21 cellular contexts compared by ENCODE assay signal in genomic region chr17:67069591-67070136, GRCh38. TPM values are rescaled to one million over a fixed set of nuclear protein-coding genes. Genes with fewer than 3 reads are reported as not detected.
DNase-seq lines count a peak whose midpoint lies in the region; ATAC-seq, FAIRE-seq and TF ChIP-seq lines count a peak whose summit lies in the region.
"Had no signal": no experiment of that assay in that cellular context is flagged by ENCODE, and none has a peak within 500 bp of the region (broad histone marks: within the 10 kb centered on the region; RNA-seq: fewer than 3 reads in every experiment).

No MANE protein-coding gene starts in this region.

- WGBS in A549 (ENCODE audit: missing lambda C conversion rate), result 95% methylated on average over 5 of the region's 5 CpGs
- WGBS in IMR-90 (ENCODE audit: extremely low coverage in 2 of 2, insufficient read length in 1 of 2), 2 experiments, result no CpG with 5 or more reads among the region's 5 CpGs
- WGBS in K562 (ENCODE audit: insufficient coverage, low coverage, missing lambda C conversion rate), result 73% methylated on average over 5 of the region's 5 CpGs

- H4K5ac ChIP-seq in IMR-90 (ENCODE audit: low read depth, low read length), result no peak overlapping the region

- no peaks in the 10 kb centered on the region for H3K79me2 ChIP-seq in K562 (ENCODE audit: control insufficient read depth, insufficient read depth, low read length)

- BruUV-seq in IMR-90 (replicated peaks; lab: Mats Ljungman, UMichigan) (no TSS peak), K562 (replicated peaks; lab: Mats Ljungman, UMichigan) (no TSS peak)

- H3K27me3 ChIP-seq in IMR-90 (ENCODE audit: control insufficient read depth, insufficient read depth, low read length) (no peaks in the 10 kb centered on the region), K562 (ENCODE audit: control insufficient read depth in 2 of 2, insufficient read depth in 2 of 2, low read length in 2 of 2) (no peaks in the 10 kb centered on the region)
- H3K27me3 ChIP-seq: BE2C; BLaER1 treated with 17β-estradiol and CSF1 and Interleukin-3, amounts not matched to agents 10 nM and 100 nM had no signal

- H2AFZ ChIP-seq in IMR-90 (replicated peaks; ENCODE audit: low read length, poor library complexity), result no peak overlapping the region
- H2AFZ ChIP-seq in K562 (ENCODE audit: low read depth, low read length), result no peak overlapping the region

- no peaks in the 10 kb centered on the region for H3K9me3 Mint-ChIP-seq in activated CD4-positive, alpha-beta memory T cell treated with anti-CD3 and anti-CD28 coated beads for 36 hours
- H3K9me3 Mint-ChIP-seq: CD14-positive monocyte; CD4-positive, alpha-beta T cell had no signal

- H3K9ac ChIP-seq in IMR-90 (ENCODE audit: low read depth, low read length), result no peak overlapping the region
- H3K9ac ChIP-seq in K562 (ENCODE audit: insufficient read depth in 1 of 2, low read depth in 2 of 2, low read length in 2 of 2), result no peak overlapping the region
- H3K9ac ChIP-seq: BLaER1 treated with 17β-estradiol and CSF1 and Interleukin-3, amounts not matched to agents 10 nM and 100 nM had no signal

- no peak overlapping the region for H3K23ac ChIP-seq in IMR-90 (ENCODE audit: low read depth, low read length)

- H2BK20ac ChIP-seq in IMR-90 (ENCODE audit: low read depth, low read length), result no peak overlapping the region

- H2BK5ac ChIP-seq in IMR-90 (ENCODE audit: low read depth, low read length, poor library complexity, severe bottlenecking), result no peak overlapping the region

- H3K9me1 ChIP-seq in IMR-90 (ENCODE audit: insufficient read depth, low read length), result 0 out of 2 replicates have a peak, but pooled peaks cover 2% of the 10 kb centered on the region
- no peaks in the 10 kb centered on the region for H3K9me1 ChIP-seq in K562 (ENCODE audit: control insufficient read depth, insufficient read depth, low read length)

- peaks cover 1% of the 10 kb centered on the region for H3K36me3 Mint-ChIP-seq in activated CD4-positive, alpha-beta memory T cell treated with anti-CD3 and anti-CD28 coated beads for 36 hours

- H3K4me3 ChIP-seq in A549, result no peak overlapping the region
- no peak overlapping the region for H3K4me3 ChIP-seq in IMR-90 (ENCODE audit: insufficient read depth, low read depth, low read length)
- no peak overlapping the region for H3K4me3 ChIP-seq in K562
- H3K4me3 ChIP-seq: BLaER1 treated with 17β-estradiol and CSF1 and Interleukin-3, amounts not matched to agents 10 nM and 100 nM; GM12878; HAP-1 had no signal

- H3K56ac ChIP-seq in IMR-90 (ENCODE audit: extremely low read depth, insufficient read depth, low read length), result no peak overlapping the region

- ATAC-seq in A549 (no peak), IMR-90 (ENCODE audit: low read depth) (no peak), K562 (no peak), GM18502 (IDR thresholded peaks at IDR 0.05; ENCODE audit: poor library complexity, unreplicated experiment) (no peak)
- ATAC-seq: GM12878 had no signal

- no peaks in the 10 kb centered on the region for H3K27me3 Mint-ChIP-seq in activated CD4-positive, alpha-beta memory T cell treated with anti-CD3 and anti-CD28 coated beads for 36 hours
- H3K27me3 Mint-ChIP-seq: CD4-positive, alpha-beta T cell; CD8-positive, alpha-beta memory T cell had no signal

- H3K4me1 ChIP-seq in A549 (peaks cover 3% of the 10 kb centered on the region), IMR-90 (ENCODE audit: control insufficient read depth, insufficient read depth, low read length) (no peaks in the 10 kb centered on the region), K562 (replicated peaks in 1 of 2; ENCODE audit: control insufficient read depth in 2 of 2, insufficient read depth in 2 of 2, low read length in 2 of 2) (no peaks in the 10 kb centered on the region; a peak in 1 of 5 replicates)
- H3K4me1 ChIP-seq: BE2C; BLaER1 treated with 17β-estradiol and CSF1 and Interleukin-3, amounts not matched to agents 10 nM and 100 nM had no signal

- no peak overlapping the region for H2AK5ac ChIP-seq in IMR-90 (ENCODE audit: low read depth, low read length)

- no peaks in the 10 kb centered on the region for H3K9me3 ChIP-seq in A549
- H3K9me3 ChIP-seq in IMR-90 (ENCODE audit: control insufficient read depth, insufficient read depth, low read length), result no peaks in the 10 kb centered on the region
- H3K9me3 ChIP-seq in K562 (replicated peaks; ENCODE audit: control insufficient read depth, insufficient read depth, low read depth, low read length), result no peaks in the 10 kb centered on the region
- H3K9me3 ChIP-seq: BE2C; BLaER1 treated with 17β-estradiol and CSF1 and Interleukin-3, amounts not matched to agents 10 nM and 100 nM; HAP-1 had no signal

- no peak overlapping the region for H2BK120ac ChIP-seq in IMR-90 (ENCODE audit: low read depth, low read length)

- H2AK9ac ChIP-seq in IMR-90 (replicated peaks; ENCODE audit: low read depth, low read length, poor library complexity), result no peak overlapping the region

- H3K4ac ChIP-seq in IMR-90 (ENCODE audit: low read depth, low read length), result no peak overlapping the region

- POLR2A ChIA-PET in A549 (lab: Yijun Ruan, JAX) (no interaction called here), IMR-90 (lab: Charles Lee; ENCODE audit: unreplicated experiment) (no interaction called here), K562 (lab: Yijun Ruan, JAX) (interaction anchor here (0.6 to 1.3 kb wide), 4 partner anchors 8 to 1419 kb away, joined by 3 to 4 read pairs (median 3); partner anchors contain the start of gene CACNG1)
- POLR2A ChIA-PET in activated CD4-positive, alpha-beta memory T cell treated with anti-CD3 and anti-CD28 coated beads for 36 hours (lab: Charles Lee), result no interaction called here

- no peak for TF ChIP-seq EP300 in A549 (IDR thresholded peaks at IDR 0.05)
- no peak for TF ChIP-seq EP300 in K562 (IDR thresholded peaks at IDR 0.05; ENCODE audit: low read length)

- no peak overlapping the region for H3K18ac ChIP-seq in IMR-90 (ENCODE audit: low read depth, low read length)

- H3K27ac ChIP-seq in A549 (no peak overlapping the region), IMR-90 (ENCODE audit: insufficient read depth, low read length) (no peak overlapping the region), K562 (ENCODE audit: extremely low read depth, low read depth, low read length) (no peak overlapping the region)
- H3K27ac ChIP-seq: BLaER1 treated with 17β-estradiol and CSF1 and Interleukin-3, amounts not matched to agents 10 nM and 100 nM had no signal

- in situ Hi-C loops in IMR-90 (cut with MboI; ENCODE audit: low sequenced_read_pairs) (no loop called here), K562 (cut with MboI) (no loop called here)

- H4K91ac ChIP-seq in IMR-90 (ENCODE audit: insufficient read depth, low read depth, low read length), result no peak overlapping the region

- no peaks in the 10 kb centered on the region for H3K4me1 Mint-ChIP-seq in activated CD4-positive, alpha-beta memory T cell treated with anti-CD3 and anti-CD28 coated beads for 36 hours (ENCODE audit: low read depth)
- H3K4me1 Mint-ChIP-seq: CD14-positive monocyte had no signal

- H3K4me3 Mint-ChIP-seq in activated CD4-positive, alpha-beta memory T cell treated with anti-CD3 and anti-CD28 coated beads for 36 hours, result no peak overlapping the region
- H3K4me3 Mint-ChIP-seq: CD14-positive monocyte; CD4-positive, alpha-beta T cell; CD8-positive, alpha-beta memory T cell had no signal

- dilution Hi-C loops in IMR-90 (cut with HindIII; ENCODE audit: low sequenced_read_pairs, unreplicated experiment), result no loop called here

- H3K79me1 ChIP-seq in IMR-90 (ENCODE audit: low read depth in 1 of 2, low read length in 2 of 2), result no peaks in the 10 kb centered on the region; a peak in 1 of 4 replicates

- no peak for TF ChIP-seq RAD21 in A549 (conservative IDR thresholded peaks at IDR 0.05 in 1 of 2, IDR thresholded peaks at IDR 0.05 in 1 of 2)
- TF ChIP-seq RAD21 in IMR-90 (IDR thresholded peaks at IDR 0.05; ENCODE audit: low read length), result no peak
- no peak for TF ChIP-seq RAD21 in K562 (CRISPR knock-in tag; conservative IDR thresholded peaks at IDR 0.05 in 1 of 2, IDR thresholded peaks at IDR 0.05 in 1 of 2)

- no peak overlapping the region for H3K14ac ChIP-seq in IMR-90 (replicated peaks; ENCODE audit: low read depth, low read length)

- CTCF ChIA-PET in A549 (lab: Yijun Ruan, JAX) (interaction anchor here (1.2 to 2.1 kb wide), 2 partner anchors 9 to 170 kb away, joined by 3 to 6 read pairs; no protein-coding TSS in a partner anchor), IMR-90 (lab: Yijun Ruan, JAX) (no interaction called here), K562 (lab: Yijun Ruan, JAX; ENCODE audit: low intra/inter-chr PET ratio) (no interaction called here)
- CTCF ChIA-PET in activated CD4-positive, alpha-beta memory T cell treated with anti-CD3 and anti-CD28 coated beads for 36 hours (lab: Charles Lee), result interaction anchor here (0.7 kb wide), 1 partner anchor 283 kb away, joined by 4 read pairs; no protein-coding TSS in a partner anchor

- no peak overlapping the region for H4K8ac ChIP-seq in IMR-90 (ENCODE audit: low read depth in 2 of 2, low read length in 2 of 2)

- H3K27ac Mint-ChIP-seq in activated CD4-positive, alpha-beta memory T cell treated with anti-CD3 and anti-CD28 coated beads for 36 hours, result no peak overlapping the region
- H3K27ac Mint-ChIP-seq: CD14-positive monocyte; CD4-positive, alpha-beta T cell had no signal

- H3K36me3 ChIP-seq in IMR-90 (ENCODE audit: control insufficient read depth, insufficient read depth, low read length) (peaks cover 5% of the 10 kb centered on the region; the same call in 1 of the 2 replicates), K562 (ENCODE audit: control insufficient read depth, insufficient read depth, low read length) (no peaks in the 10 kb centered on the region)
- H3K36me3 ChIP-seq: BE2C, HAP-1 had no signal

- intact Hi-C loops in IMR-90 (cut with micrococcal nuclease) (no loop called here), K562 (cut with micrococcal nuclease) (no loop called here)
- intact Hi-C loops in activated CD4-positive, alpha-beta memory T cell treated with anti-CD3 and anti-CD28 coated beads for 36 hours (cut with micrococcal nuclease), result no loop called here

- TF ChIP-seq CTCF in A549 (IDR thresholded peaks at IDR 0.05) (no peak), IMR-90 (conservative IDR thresholded peaks at IDR 0.05; ENCODE audit: low read depth, low read length) (no peak), K562 (IDR thresholded peaks at IDR 0.05 in 2 of 3, conservative IDR thresholded peaks at IDR 0.05 in 1 of 3; ENCODE audit: insufficient read depth in 2 of 3, low read depth in 1 of 3, low read length in 3 of 3) (no peak)

- FAIRE-seq in A549 (lab: Jason Lieb, UNC) (no peak), K562 (lab: Jason Lieb, UNC) (no peak)
- FAIRE-seq: GM12878, GM18507 had no signal

- H3K4me2 ChIP-seq in A549 (no peak overlapping the region), IMR-90 (ENCODE audit: low read depth, low read length) (no peak overlapping the region), K562 (ENCODE audit: insufficient read depth, low read length) (no peak overlapping the region)
- H3K4me2 ChIP-seq: BLaER1 treated with 17β-estradiol and CSF1 and Interleukin-3, amounts not matched to agents 10 nM and 100 nM had no signal

- DNase-seq in A549 (ENCODE audit: low read depth in 1 of 2, low spot score in 1 of 2) (no peak), IMR-90 (no peak), K562 (ENCODE audit: extremely low read depth in 1 of 4, low spot score in 3 of 4) (no peak), AG08395 (ENCODE audit: low spot score) (no peak)
- no peak for DNase-seq in activated CD4-positive, alpha-beta memory T cell treated with anti-CD3 and anti-CD28 coated beads for 36 hours
- DNase-seq: 8988T; AML-193; BE2C; CD4-positive, alpha-beta T cell; CD8-positive, alpha-beta memory T cell; DMS 273 treated with DMSO at 0.1 percent for 48 hours; EL; GDM1; GOT3 had no signal

- H2BK15ac ChIP-seq in IMR-90 (ENCODE audit: low read depth, low read length), result no peak overlapping the region

- TF ChIP-seq POLR2A in A549 (IDR thresholded peaks at IDR 0.05; ENCODE audit: low read length) (no peak), IMR-90 (IDR thresholded peaks at IDR 0.05; ENCODE audit: low read depth, low read length) (no peak), K562 (conservative IDR thresholded peaks at IDR 0.05) (no peak)

- H4K20me1 ChIP-seq in IMR-90 (ENCODE audit: insufficient read depth, low read length), result no peaks in the 10 kb centered on the region
- H4K20me1 ChIP-seq in K562 (replicated peaks; ENCODE audit: control insufficient read depth, insufficient read depth, low read length), result peaks cover 8% of the 10 kb centered on the region; the same call in 1 of the 2 replicates

RNA-seq across cellular contexts. Expression of gene CACNG1, which starts 25.3 kb away (rescaled TPM):
- polyA plus RNA-seq in A549 (2011; rRNA removed) (not detected in 2 replicates), A549 (2017; fragmentation: RNase III; extraction: RNeasy Plus Mini Kit Qiagen cat#74134 plus additional on column Dnase treatment) (0.09 to 0.17 TPM (median 0.15 TPM) in 3 replicates), IMR-90 (2012; rRNA removed) (not detected in 2 replicates), K562 (2011; rRNA removed) (not detected in 2 replicates), K562 (2014; fragmentation: Illumina TruSeq; extraction: Trizol) (not detected in 2 replicates), K562 (2014; fragmentation: Nextera tagmentation; extraction: Ambion mirVana) (not detected), K562 (2014; rRNA removed) (not detected in 2 replicates)
- 0.05 and 0.06 TPM in 2 replicates for polyA plus RNA-seq in A549 (2012; cell fraction: cytosol; rRNA removed)
- 0.17 TPM in 2 replicates for polyA plus RNA-seq in A549 (2012; cell fraction: nucleus; rRNA removed)
- polyA minus RNA-seq in A549 (2011; rRNA and poly(A)+ RNA removed), result 0.19 TPM in 1 of 2 replicates, not detected in the other
- total RNA-seq in IMR-90 (2012; rRNA removed) (not detected in 2 replicates), K562 (2014; rRNA removed) (not detected in 2 replicates), K562 (2014; rRNA removed; fragmentation: Illumina TruSeq; extraction: Trizol) (not detected in 2 replicates), K562 (2015; rRNA removed; fragmentation: Illumina TruSeq; extraction: Trizol) (not detected in 2 replicates), K562 (2021) (not detected in 2 replicates)
- polyA plus RNA-seq in IMR-90 (2012; cell fraction: cytosol; rRNA removed), result not detected in 2 replicates
- polyA plus RNA-seq in IMR-90 (2012; cell fraction: nucleus; rRNA removed; ENCODE audit: low replicate concordance), result not detected in 2 replicates
- not detected in 2 replicates for total RNA-seq in K562 (2011; cell fraction: chromatin; rRNA removed; ENCODE audit: low replicate concordance)
- not detected in 2 replicates for total RNA-seq in K562 (2011; cell fraction: nucleolus; rRNA removed)
- not detected in 2 replicates for total RNA-seq in K562 (2011; cell fraction: nucleoplasm; rRNA removed)
- polyA plus RNA-seq in K562 (2011; cell fraction: cytosol; rRNA removed), result not detected in 2 replicates
- not detected in 2 replicates for polyA plus RNA-seq in K562 (2011; cell fraction: nucleus; rRNA removed)
- polyA plus RNA-seq in K562 (2012), result not detected in 2 replicates
- not detected in 2 replicates for polyA minus RNA-seq in K562 (2011; rRNA and poly(A)+ RNA removed)
- not detected in 2 replicates for polyA minus RNA-seq in K562 (2011; cell fraction: cytosol; rRNA and poly(A)+ RNA removed)
- polyA minus RNA-seq in K562 (2011; cell fraction: nucleus; rRNA and poly(A)+ RNA removed), result not detected in 2 replicates
- total RNA-seq in activated CD4-positive, alpha-beta memory T cell treated with anti-CD3 and anti-CD28 coated beads for 36 hours, result not detected
- total RNA-seq: CD4-positive, alpha-beta T cell; CD8-positive, alpha-beta memory T cell; GM12878 had no signal
- polyA plus RNA-seq: AG04450; CD14-positive monocyte; CD8-positive, alpha-beta memory T cell; GM12878 had no signal

Comparison
In these comparisons a context has a peak if more than half of its experiments do, and no peak if none do; other contexts are left out.
1. CTCF ChIA-PET loops: an anchor here in A549 (1.2 to 2.1 kb wide) and activated CD4-positive, alpha-beta memory T cell treated with anti-CD3 and anti-CD28 coated beads for 36 hours (0.7 kb wide); none called in IMR-90 and K562.
2. Of the 35 proteins assayed by ChIP-seq in both K562 and A549: peak only in K562: none; only in A549: MAFK; in both: none; in neither: 34.